23 cellular contexts compared by ENCODE assay signal in genomic region chr22:19181786-19182471, GRCh38. TPM values are rescaled to one million over a fixed set of nuclear protein-coding genes. Genes with fewer than 3 reads are reported as not detected.
DNase-seq lines count a peak whose midpoint lies in the region; ATAC-seq, FAIRE-seq and TF ChIP-seq lines count a peak whose summit lies in the region.
"Had no signal": no experiment of that assay in that cellular context is flagged by ENCODE, and none has a peak within 500 bp of the region (broad histone marks: within the 10 kb centered on the region; RNA-seq: fewer than 3 reads in every experiment).

No MANE protein-coding gene starts in this region.

- no peak for FAIRE-seq in astrocyte (lab: Jason Lieb, UNC)
- FAIRE-seq: frontal cortex, H1 had no signal

- H3K79me2 ChIP-seq in astrocyte (ENCODE audit: insufficient read depth, low read length): peaks cover 13% of the 10 kb centered on the region

- no peak for TF ChIP-seq CTCF in astrocyte (IDR thresholded peaks at IDR 0.05; ENCODE audit: insufficient read depth, low read depth, low read length)

- H3K9ac ChIP-seq in astrocyte (ENCODE audit: low read length): no peak overlapping the region

- peak; percentile 63 for DNase-seq in activated CD8-positive, alpha-beta memory T cell treated with anti-CD3 and anti-CD28 coated beads, Interleukin-2, amount 50 U/mL, for 48 hours
- DNase-seq in activated CD8-positive, alpha-beta memory T cell treated with anti-CD3 and anti-CD28 coated beads, Interleukin-2, amount 50 U/mL, for 4 hours: no peak
- DNase-seq in MV-4-11 (lab: John Stamatoyannopoulos, UW) (peak; percentile 48), astrocyte (ENCODE audit: low read depth) (no peak), NCI-H524 treated with DMSO at 0.1 percent for 48 hours (lab: John Stamatoyannopoulos, UW) (no peak)
- DNase-seq: activated effector memory CD4-positive, alpha-beta T cell treated with Interleukin-2 at 50 U/mL for 16 hours; Kasumi-1; left ventricle myocardium inferior; NCI-H1694; NCI-H446; SHP77 treated with DMSO at 0.1 percent for 48 hours; stomach; uterus had no signal

- peak overlapping the region; percentile 37 for H3K4me3 Mint-ChIP-seq in astrocyte (ENCODE audit: unreplicated experiment)
- no peak overlapping the region for H3K4me3 Mint-ChIP-seq in stimulated activated memory B cell treated with anti-CD40 and anti-IgM and Interleukin-4, amounts not matched to agents 10 μg/mL and 1 μg/mL and 100 μg/mL, for 72 hours
- H3K4me3 Mint-ChIP-seq: dendritic cell treated with granulocyte-macrophage colony-stimulating factor and Interleukin-4, amounts not matched to agents 40 ng/mL and 50 ng/mL, for 4 days had no signal

- peak overlapping the region; percentile 81 for H3K27ac Mint-ChIP-seq in astrocyte (ENCODE audit: unreplicated experiment)
- H3K27ac Mint-ChIP-seq in stimulated activated memory B cell treated with anti-CD40 and anti-IgM and Interleukin-4, amounts not matched to agents 10 μg/mL and 1 μg/mL and 100 μg/mL, for 72 hours: peak overlapping the region; percentile 68
- H3K27ac Mint-ChIP-seq: dendritic cell treated with granulocyte-macrophage colony-stimulating factor and Interleukin-4, amounts not matched to agents 40 ng/mL and 50 ng/mL, for 4 days; progenitor cell of endocrine pancreas had no signal

- H3K4me1 ChIP-seq in astrocyte (ENCODE audit: insufficient read depth, low read length): peaks cover 18% of the 10 kb centered on the region

- no peak for ATAC-seq in stimulated activated memory B cell treated with anti-CD40 and anti-IgM and Interleukin-4, amounts not matched to agents 10 μg/mL and 1 μg/mL and 100 μg/mL, for 72 hours
- ATAC-seq in HG02763 (IDR thresholded peaks at IDR 0.05; ENCODE audit: unreplicated experiment) (no peak), GM21529 (IDR thresholded peaks at IDR 0.05; ENCODE audit: unreplicated experiment) (no peak)

- H2AFZ ChIP-seq in astrocyte (ENCODE audit: low read depth, low read length): no peak overlapping the region

- H4K20me1 ChIP-seq in astrocyte (ENCODE audit: insufficient read depth, low read length): peaks cover 7% of the 10 kb centered on the region

- no peaks in the 10 kb centered on the region for H3K27me3 Mint-ChIP-seq in astrocyte (ENCODE audit: low read depth, unreplicated experiment)
- no peaks in the 10 kb centered on the region for H3K27me3 Mint-ChIP-seq in stimulated activated memory B cell treated with anti-CD40 and anti-IgM and Interleukin-4, amounts not matched to agents 10 μg/mL and 1 μg/mL and 100 μg/mL, for 72 hours
- H3K27me3 Mint-ChIP-seq: dendritic cell treated with granulocyte-macrophage colony-stimulating factor and Interleukin-4, amounts not matched to agents 40 ng/mL and 50 ng/mL, for 4 days; progenitor cell of endocrine pancreas had no signal

- H3K9me3 Mint-ChIP-seq in astrocyte (ENCODE audit: unreplicated experiment): no peaks in the 10 kb centered on the region
- H3K9me3 Mint-ChIP-seq in stimulated activated memory B cell treated with anti-CD40 and anti-IgM and Interleukin-4, amounts not matched to agents 10 μg/mL and 1 μg/mL and 100 μg/mL, for 72 hours: no peaks in the 10 kb centered on the region
- H3K9me3 Mint-ChIP-seq: dendritic cell treated with granulocyte-macrophage colony-stimulating factor and Interleukin-4, amounts not matched to agents 40 ng/mL and 50 ng/mL, for 4 days had no signal

- no peak overlapping the region for H3K27ac ChIP-seq in astrocyte (ENCODE audit: low read depth, low read length)
- H3K27ac ChIP-seq: epithelial cell of prostate, left ventricle myocardium inferior, stomach, uterus had no signal

- no peaks in the 10 kb centered on the region for H3K36me3 ChIP-seq in astrocyte (ENCODE audit: insufficient read depth, low read length)
- H3K36me3 ChIP-seq: left ventricle myocardium inferior, stomach, uterus had no signal

- no peak overlapping the region for H3K4me3 ChIP-seq in astrocyte (ENCODE audit: insufficient read depth, low read depth, low read length)
- H3K4me3 ChIP-seq: left ventricle myocardium inferior, smooth muscle cell, stomach, uterus had no signal

- no peaks in the 10 kb centered on the region for H3K9me3 ChIP-seq in astrocyte (ENCODE audit: insufficient read depth, low read depth, low read length)
- H3K9me3 ChIP-seq: left ventricle myocardium inferior, stomach, uterus had no signal

- H3K36me3 Mint-ChIP-seq in astrocyte (ENCODE audit: low read depth, unreplicated experiment): peaks cover 17% of the 10 kb centered on the region
- H3K36me3 Mint-ChIP-seq in stimulated activated memory B cell treated with anti-CD40 and anti-IgM and Interleukin-4, amounts not matched to agents 10 μg/mL and 1 μg/mL and 100 μg/mL, for 72 hours: no peaks in the 10 kb centered on the region

- no peaks in the 10 kb centered on the region for H3K27me3 ChIP-seq in astrocyte (ENCODE audit: insufficient read depth, low read length)
- H3K27me3 ChIP-seq: stomach, uterus had no signal

- no peak overlapping the region for H3K4me2 ChIP-seq in astrocyte (ENCODE audit: low read length)
- H3K4me2 ChIP-seq: smooth muscle cell had no signal

- peaks cover 12% of the 10 kb centered on the region for H3K4me1 Mint-ChIP-seq in astrocyte (ENCODE audit: low read depth, unreplicated experiment)
- H3K4me1 Mint-ChIP-seq in stimulated activated memory B cell treated with anti-CD40 and anti-IgM and Interleukin-4, amounts not matched to agents 10 μg/mL and 1 μg/mL and 100 μg/mL, for 72 hours: peaks cover 32% of the 10 kb centered on the region

RNA-seq across cellular contexts. Expression of gene SLC25A1, which starts 3.4 kb away (rescaled TPM):
- total RNA-seq in astrocyte: 84.5 and 97.9 TPM in 2 replicates

RNA-seq across cellular contexts. Expression of gene GSC2, which starts 31.8 kb away (rescaled TPM):
- not detected in 2 replicates for total RNA-seq in astrocyte
- total RNA-seq: frontal cortex, left ventricle myocardium inferior, progenitor cell of endocrine pancreas, smooth muscle cell, stomach, uterus had no signal

RNA-seq across cellular contexts. Expression of gene ESS2, which starts 37.5 kb away (rescaled TPM):
- total RNA-seq in astrocyte: 16.0 and 16.1 TPM in 2 replicates

RNA-seq across cellular contexts. Expression of gene TSSK2, which starts 50.8 kb away (rescaled TPM):
- not detected in 2 replicates for total RNA-seq in astrocyte
- total RNA-seq: frontal cortex, G401, H1, left ventricle myocardium inferior, progenitor cell of endocrine pancreas, smooth muscle cell, stomach had no signal

RNA-seq across cellular contexts. Expression of gene DGCR2, which starts 59.7 kb away (rescaled TPM):
- total RNA-seq in astrocyte: 48.4 and 49.4 TPM in 2 replicates

Comparison
In these comparisons a context has a peak if more than half of its experiments do, and no peak if none do; other contexts are left out.
1. DNase-seq: peak in activated CD8-positive, alpha-beta memory T cell treated with anti-CD3 and anti-CD28 coated beads, Interleukin-2, amount 50 U/mL, for 48 hours (single experiment) and MV-4-11 (single experiment); none in activated CD8-positive, alpha-beta memory T cell treated with anti-CD3 and anti-CD28 coated beads, Interleukin-2, amount 50 U/mL, for 4 hours (single experiment), astrocyte (single experiment) and NCI-H524 treated with DMSO at 0.1 percent for 48 hours (single experiment).